In genomic region chr1:56477164-56478111, GRCh38 we compare ENCODE assay signal across 8 cellular contexts.
DNase-seq lines count a peak whose midpoint lies in the region; ATAC-seq, FAIRE-seq and TF ChIP-seq lines count a peak whose summit lies in the region.

No MANE protein-coding gene starts in this region.

- WGBS in pancreas, 2 donors = 4% methylated on average over 48 to 62 of the region's 62 CpGs

- no peaks in the 10 kb centered on the region for H3K79me2 ChIP-seq in OCI-LY7 (ENCODE audit: insufficient read depth, low read depth, low read length)

- H4K20me1 ChIP-seq in OCI-LY7 (ENCODE audit: insufficient read depth, low read length) = no peaks in the 10 kb centered on the region

- DNase-seq in activated B cell treated with CpG ODN at 0.5 μM for 24 hours (no peak), left cardiac atrium (peak; percentile 76), pancreas (peak; percentile 43 to 80 (median 61)), OCI-LY7 (ENCODE audit: low spot score) (no peak)
- DNase-seq in stimulated activated CD4-positive, alpha-beta T cell treated with anti-CD3 and anti-CD28 coated beads, Interleukin-2, amount 100 ng/mL, for 24 hours = no peak
- DNase-seq in CD4-positive, alpha-beta T cell = no peak

- H3K4me3 Mint-ChIP-seq in activated B cell treated with CpG ODN at 0.5 μM for 24 hours = peak overlapping the region; percentile 83
- no peak overlapping the region for H3K4me3 Mint-ChIP-seq in CD4-positive, alpha-beta T cell

- peak overlapping the region; percentile 51 to 87 (median 80) for H3K27ac ChIP-seq in pancreas
- no peak overlapping the region for H3K27ac ChIP-seq in OCI-LY7 (ENCODE audit: low read depth, low read length, poor library complexity, severe bottlenecking)
- no peak overlapping the region for H3K27ac ChIP-seq in CD4-positive, alpha-beta T cell (ENCODE audit: low read depth, low read length)

- no peaks in the 10 kb centered on the region for H3K36me3 Mint-ChIP-seq in activated B cell treated with CpG ODN at 0.5 μM for 24 hours (ENCODE audit: low read depth)
- no peaks in the 10 kb centered on the region for H3K36me3 Mint-ChIP-seq in CD4-positive, alpha-beta T cell (ENCODE audit: low read depth)

- no peaks in the 10 kb centered on the region for H3K9me2 ChIP-seq in OCI-LY7 (ENCODE audit: insufficient read depth, low read length)

- H3K27me3 ChIP-seq in pancreas = no peaks in the 10 kb centered on the region
- no peaks in the 10 kb centered on the region for H3K27me3 ChIP-seq in CD4-positive, alpha-beta T cell (ENCODE audit: control insufficient read depth, insufficient read depth, low read length)

- TF ChIP-seq CTCF in activated B cell treated with CpG ODN at 0.5 μM for 24 hours (IDR thresholded peaks at IDR 0.05) (no peak), pancreas (IDR thresholded peaks at IDR 0.05) (no peak), OCI-LY7 (conservative IDR thresholded peaks at IDR 0.05; ENCODE audit: low read length) (no peak)
- no peak for TF ChIP-seq CTCF in CD4-positive, alpha-beta T cell (IDR thresholded peaks at IDR 0.05)

- no peak for FAIRE-seq in pancreas (lab: Jason Lieb, UNC)

- no peaks in the 10 kb centered on the region for H3K9me3 Mint-ChIP-seq in activated B cell treated with CpG ODN at 0.5 μM for 24 hours
- no peaks in the 10 kb centered on the region for H3K9me3 Mint-ChIP-seq in CD4-positive, alpha-beta T cell

- H3K36me3 ChIP-seq in pancreas (no peaks in the 10 kb centered on the region), OCI-LY7 (ENCODE audit: insufficient read depth, low read length) (no peaks in the 10 kb centered on the region)

- BruUV-seq in OCI-LY7 (replicated peaks; lab: Mats Ljungman, UMichigan) = no TSS peak

- no peak overlapping the region for H3K27ac Mint-ChIP-seq in activated B cell treated with CpG ODN at 0.5 μM for 24 hours
- H3K27ac Mint-ChIP-seq in CD4-positive, alpha-beta T cell = no peak overlapping the region

- H3K4me2 ChIP-seq in OCI-LY7 (ENCODE audit: low read length) = no peak overlapping the region

- H2AFZ ChIP-seq in OCI-LY7 (ENCODE audit: low read length) = no peak overlapping the region

- CTCF ChIA-PET in activated B cell treated with CpG ODN at 0.5 μM for 24 hours (lab: Charles Lee) = no interaction called here
- CTCF ChIA-PET in OCI-LY7 (lab: Charles Lee; ENCODE audit: unreplicated experiment) = no interaction called here
- CTCF ChIA-PET in CD4-positive, alpha-beta T cell (lab: Charles Lee) = no interaction called here

- H3K27me3 Mint-ChIP-seq in activated B cell treated with CpG ODN at 0.5 μM for 24 hours = peaks cover 22% of the 10 kb centered on the region
- peaks cover 40% of the 10 kb centered on the region for H3K27me3 Mint-ChIP-seq in CD4-positive, alpha-beta T cell

- peaks cover 22% of the 10 kb centered on the region for H3K4me1 Mint-ChIP-seq in activated B cell treated with CpG ODN at 0.5 μM for 24 hours
- no peaks in the 10 kb centered on the region for H3K4me1 Mint-ChIP-seq in CD4-positive, alpha-beta T cell (ENCODE audit: low read depth)

- H3K4me3 ChIP-seq in GM08714 (ENCODE audit: low read length) = peak overlapping the region; percentile 16; the same call in 1 of the 2 replicates
- H3K4me3 ChIP-seq in pancreas = peak overlapping the region; percentile 3 to 66 (median 54)
- no peak overlapping the region for H3K4me3 ChIP-seq in OCI-LY7 (ENCODE audit: low read depth, low read length, poor library complexity, severe bottlenecking)

- intact Hi-C loops in activated B cell treated with CpG ODN at 0.5 μM for 24 hours (cut with micrococcal nuclease) (no loop called here), left cardiac atrium (cut with DNase I) (no loop called here), pancreas (cut with DNase I) (no loop called here), OCI-LY7 (cut with micrococcal nuclease; ENCODE audit: unreplicated experiment) (loop anchor here (5.0 kb wide), 1 partner anchor 40 kb away; no protein-coding TSS in a partner anchor)
- intact Hi-C loops in CD4-positive, alpha-beta T cell (cut with DNase I, micrococcal nuclease) = no loop called here

- H3K9me3 ChIP-seq in pancreas (no peaks in the 10 kb centered on the region), OCI-LY7 (ENCODE audit: low read length) (no peaks in the 10 kb centered on the region)
- no peaks in the 10 kb centered on the region for H3K9me3 ChIP-seq in CD4-positive, alpha-beta T cell (ENCODE audit: control insufficient read depth, low read length)

- no peak for ATAC-seq in activated B cell treated with CpG ODN at 0.5 μM for 24 hours (ENCODE audit: low read depth)
- ATAC-seq in left cardiac atrium = peak; percentile 94 to 96
- peak; percentile 87 to 93 (median 90) for ATAC-seq in pancreas
- no peak for ATAC-seq in CD4-positive, alpha-beta T cell (ENCODE audit: poor library complexity)
- ATAC-seq in GM18858 (IDR thresholded peaks at IDR 0.05; ENCODE audit: unreplicated experiment) = no peak

- POLR2A ChIA-PET in activated B cell treated with CpG ODN at 0.5 μM for 24 hours (lab: Charles Lee) (interaction anchor here (1.5 kb wide), 1 partner anchor 99 kb away, joined by 3 read pairs; no protein-coding TSS in a partner anchor), OCI-LY7 (lab: Charles Lee) (no interaction called here)
- POLR2A ChIA-PET in CD4-positive, alpha-beta T cell (lab: Charles Lee) = no interaction called here

- H3K4me1 ChIP-seq in pancreas = no peaks in the 10 kb centered on the region
- peaks cover 9% of the 10 kb centered on the region for H3K4me1 ChIP-seq in OCI-LY7 (ENCODE audit: insufficient read depth, low read length, poor library complexity, severe bottlenecking)

Comparison
In these comparisons a context has a peak if more than half of its experiments do, and no peak if none do; other contexts are left out.
1. ATAC-seq: peak in left cardiac atrium (2 of 2) and pancreas (4 of 4); none in activated B cell treated with CpG ODN at 0.5 μM for 24 hours (single experiment), CD4-positive, alpha-beta T cell (single experiment) and GM18858 (single experiment).
2. DNase-seq: peak in left cardiac atrium (single experiment) and pancreas (6 of 6); none in activated B cell treated with CpG ODN at 0.5 μM for 24 hours (single experiment), stimulated activated CD4-positive, alpha-beta T cell treated with anti-CD3 and anti-CD28 coated beads, Interleukin-2, amount 100 ng/mL, for 24 hours (0 of 2), OCI-LY7 (single experiment) and CD4-positive, alpha-beta T cell (0 of 10).
3. H3K27ac ChIP-seq: peak in pancreas (4 of 4); none in OCI-LY7 (single experiment) and CD4-positive, alpha-beta T cell (single experiment).